Comparison of ENCODE assay signal across 35 cellular contexts in genomic region chr5:72093824-72094223, GRCh38. TPM values are rescaled to one million over a fixed set of nuclear protein-coding genes. Genes with fewer than 3 reads are reported as not detected.
DNase-seq lines count a peak whose midpoint lies in the region; ATAC-seq and TF ChIP-seq lines count a peak whose summit lies in the region.
"Had no signal": no experiment of that assay in that cellular context is flagged by ENCODE, and none has a peak within 500 bp of the region (broad histone marks: within the 10 kb centered on the region; RNA-seq: fewer than 3 reads in every experiment).

No MANE protein-coding gene starts in this region.

- H3K4me1 ChIP-seq in OCI-LY7 (ENCODE audit: insufficient read depth, low read length, poor library complexity, severe bottlenecking) = no peaks in the 10 kb centered on the region
- H3K4me1 ChIP-seq: ascending aorta, foreskin keratinocyte, heart left ventricle, Peyer's patch, prostate gland, testis, vagina had no signal

- ATAC-seq in activated CD8-positive, alpha-beta T cell treated with anti-CD3 and anti-CD28 coated beads for 36 hours = peak; percentile 84
- no peak for ATAC-seq in activated CD8-positive, alpha-beta T cell treated with anti-CD3 and anti-CD28 coated beads, Interleukin-2, amount 10 ng/mL, durations not matched to agents 7 days and 5 days
- ATAC-seq in GM21381 (IDR thresholded peaks at IDR 0.05; ENCODE audit: unreplicated experiment) = peak; percentile 45
- ATAC-seq in HG03280 (IDR thresholded peaks at IDR 0.05; ENCODE audit: unreplicated experiment) = peak; percentile 65
- ATAC-seq in stimulated activated naive CD8-positive, alpha-beta T cell treated with anti-CD3 and anti-CD28 coated beads, Interleukin-15, Interleukin-2, amounts not matched to agents 100 U/mL and 50 U/mL, for 24 hours = peak; percentile 45
- no peak for ATAC-seq in sciatic nerve
- no peak for ATAC-seq in HG03045 (IDR thresholded peaks at IDR 0.05; ENCODE audit: unreplicated experiment)
- ATAC-seq: esophagus mucosa; heart left ventricle; naive thymus-derived CD4-positive, alpha-beta T cell had no signal

- H3K36me3 ChIP-seq in OCI-LY7 (ENCODE audit: insufficient read depth, low read length) = no peaks in the 10 kb centered on the region
- H3K36me3 ChIP-seq: ascending aorta, cardiac muscle cell, heart left ventricle, Peyer's patch, prostate gland, vagina had no signal

- no peak for TF ChIP-seq CTCF in activated CD8-positive, alpha-beta T cell treated with anti-CD3 and anti-CD28 coated beads for 36 hours (IDR thresholded peaks at IDR 0.05)
- TF ChIP-seq CTCF in OCI-LY7 (conservative IDR thresholded peaks at IDR 0.05; ENCODE audit: low read length) = no peak

- no peaks in the 10 kb centered on the region for H3K36me3 Mint-ChIP-seq in activated CD8-positive, alpha-beta T cell treated with anti-CD3 and anti-CD28 coated beads for 36 hours (ENCODE audit: low read depth)
- no peaks in the 10 kb centered on the region for H3K36me3 Mint-ChIP-seq in activated CD8-positive, alpha-beta T cell treated with anti-CD3 and anti-CD28 coated beads, Interleukin-2, amount 10 ng/mL, durations not matched to agents 7 days and 5 days (ENCODE audit: low read depth)
- H3K36me3 Mint-ChIP-seq: activated naive CD8-positive, alpha-beta T cell; CD4-positive, CD25-positive, alpha-beta regulatory T cell; mesothelial cell of epicardium; naive thymus-derived CD4-positive, alpha-beta T cell had no signal

- H3K4me1 Mint-ChIP-seq in activated CD8-positive, alpha-beta T cell treated with anti-CD3 and anti-CD28 coated beads for 36 hours (ENCODE audit: low read depth) = peaks cover 7% of the 10 kb centered on the region
- H3K4me1 Mint-ChIP-seq in activated CD8-positive, alpha-beta T cell treated with anti-CD3 and anti-CD28 coated beads, Interleukin-2, amount 10 ng/mL, durations not matched to agents 7 days and 5 days (ENCODE audit: low read depth) = no peaks in the 10 kb centered on the region
- H3K4me1 Mint-ChIP-seq: endodermal cell; mesothelial cell of epicardium; naive thymus-derived CD4-positive, alpha-beta T cell had no signal

- CTCF ChIA-PET in activated CD8-positive, alpha-beta T cell treated with anti-CD3 and anti-CD28 coated beads for 36 hours (lab: Charles Lee) = no interaction called here
- CTCF ChIA-PET in activated CD8-positive, alpha-beta T cell treated with anti-CD3 and anti-CD28 coated beads, Interleukin-2, amount 10 ng/mL, durations not matched to agents 7 days and 5 days (lab: Charles Lee) = no interaction called here
- CTCF ChIA-PET in OCI-LY7 (lab: Charles Lee; ENCODE audit: unreplicated experiment) = no interaction called here

- no peaks in the 10 kb centered on the region for H3K79me2 ChIP-seq in OCI-LY7 (ENCODE audit: insufficient read depth, low read depth, low read length)

- peak; percentile 7 for DNase-seq in activated CD8-positive, alpha-beta T cell treated with anti-CD3 and anti-CD28 coated beads for 36 hours
- no peak for DNase-seq in activated CD8-positive, alpha-beta T cell treated with anti-CD3 and anti-CD28 coated beads, Interleukin-2, amount 10 ng/mL, durations not matched to agents 7 days and 5 days
- DNase-seq in stimulated activated naive CD8-positive, alpha-beta T cell treated with anti-CD3 and anti-CD28 coated beads, Interleukin-15, Interleukin-2, amounts not matched to agents 100 U/mL and 50 U/mL, for 24 hours = no peak
- DNase-seq in sciatic nerve (ENCODE audit: low spot score) (no peak), OCI-LY7 (ENCODE audit: low spot score) (no peak)
- DNase-seq: activated CD4-positive, alpha-beta T cell treated with anti-CD3 and anti-CD28 coated beads for 48 hours; cortex of kidney; endodermal cell; heart left ventricle; naive thymus-derived CD4-positive, alpha-beta T cell; NCI-H1092 treated with DMSO at 0.1 percent for 48 hours; NCI-H187; NCI-H526; nucleus accumbens; Peyer's patch; SIG-M5; stimulated activated CD4-positive, alpha-beta T cell treated with anti-CD3 and anti-CD28 coated beads, Interleukin-15, amount 100 ng/mL, for 24 hours; stimulated activated naive CD4-positive, alpha-beta T cell; SW 1271; T-helper 9 cell; testis had no signal

- no peaks in the 10 kb centered on the region for H3K9me3 Mint-ChIP-seq in activated CD8-positive, alpha-beta T cell treated with anti-CD3 and anti-CD28 coated beads for 36 hours
- H3K9me3 Mint-ChIP-seq in activated CD8-positive, alpha-beta T cell treated with anti-CD3 and anti-CD28 coated beads, Interleukin-2, amount 10 ng/mL, durations not matched to agents 7 days and 5 days (ENCODE audit: insufficient read depth) = no peaks in the 10 kb centered on the region
- H3K9me3 Mint-ChIP-seq: endodermal cell, mesothelial cell of epicardium had no signal

- BruUV-seq in OCI-LY7 (replicated peaks; lab: Mats Ljungman, UMichigan) = no TSS peak

- H3K27ac Mint-ChIP-seq in activated CD8-positive, alpha-beta T cell treated with anti-CD3 and anti-CD28 coated beads for 36 hours = no peak overlapping the region
- no peak overlapping the region for H3K27ac Mint-ChIP-seq in activated CD8-positive, alpha-beta T cell treated with anti-CD3 and anti-CD28 coated beads, Interleukin-2, amount 10 ng/mL, durations not matched to agents 7 days and 5 days
- H3K27ac Mint-ChIP-seq: activated naive CD8-positive, alpha-beta T cell; CD4-positive, CD25-positive, alpha-beta regulatory T cell; endodermal cell; mesothelial cell of epicardium; naive thymus-derived CD4-positive, alpha-beta T cell had no signal

- H3K27me3 Mint-ChIP-seq in activated CD8-positive, alpha-beta T cell treated with anti-CD3 and anti-CD28 coated beads for 36 hours = peaks cover 26% of the 10 kb centered on the region
- peaks cover 22% of the 10 kb centered on the region for H3K27me3 Mint-ChIP-seq in activated CD8-positive, alpha-beta T cell treated with anti-CD3 and anti-CD28 coated beads, Interleukin-2, amount 10 ng/mL, durations not matched to agents 7 days and 5 days (ENCODE audit: low read depth)

- no peaks in the 10 kb centered on the region for H3K9me3 ChIP-seq in OCI-LY7 (ENCODE audit: low read length)
- H3K9me3 ChIP-seq: ascending aorta, heart left ventricle, Peyer's patch, prostate gland, testis, vagina had no signal

- no peaks in the 10 kb centered on the region for H3K9me2 ChIP-seq in OCI-LY7 (ENCODE audit: insufficient read depth, low read length)

- no peak overlapping the region for H3K4me3 Mint-ChIP-seq in activated CD8-positive, alpha-beta T cell treated with anti-CD3 and anti-CD28 coated beads for 36 hours
- H3K4me3 Mint-ChIP-seq in activated CD8-positive, alpha-beta T cell treated with anti-CD3 and anti-CD28 coated beads, Interleukin-2, amount 10 ng/mL, durations not matched to agents 7 days and 5 days = no peak overlapping the region
- H3K4me3 Mint-ChIP-seq: activated naive CD8-positive, alpha-beta T cell; CD4-positive, CD25-positive, alpha-beta regulatory T cell; endodermal cell; mesothelial cell of epicardium; naive thymus-derived CD4-positive, alpha-beta T cell had no signal

- H3K4me3 ChIP-seq in OCI-LY7 (ENCODE audit: low read depth, low read length, poor library complexity, severe bottlenecking) = no peak overlapping the region
- H3K4me3 ChIP-seq: ascending aorta, cardiac muscle cell, heart left ventricle, Peyer's patch, prostate gland, testis, vagina had no signal

- no peaks in the 10 kb centered on the region for H4K20me1 ChIP-seq in OCI-LY7 (ENCODE audit: insufficient read depth, low read length)

- H3K4me2 ChIP-seq in OCI-LY7 (ENCODE audit: low read length) = no peak overlapping the region

- no peak overlapping the region for H2AFZ ChIP-seq in OCI-LY7 (ENCODE audit: low read length)

- POLR2A ChIA-PET in activated CD8-positive, alpha-beta T cell treated with anti-CD3 and anti-CD28 coated beads for 36 hours (lab: Charles Lee) = no interaction called here
- POLR2A ChIA-PET in activated CD8-positive, alpha-beta T cell treated with anti-CD3 and anti-CD28 coated beads, Interleukin-2, amount 10 ng/mL, durations not matched to agents 7 days and 5 days (lab: Charles Lee) = no interaction called here
- POLR2A ChIA-PET in OCI-LY7 (lab: Charles Lee) = no interaction called here

- intact Hi-C loops in activated CD8-positive, alpha-beta T cell treated with anti-CD3 and anti-CD28 coated beads for 36 hours (cut with micrococcal nuclease) = no loop called here
- intact Hi-C loops in sciatic nerve (cut with DNase I) = no loop called here
- intact Hi-C loops in OCI-LY7 (cut with micrococcal nuclease; ENCODE audit: unreplicated experiment) = no loop called here

- no peak overlapping the region for H3K27ac ChIP-seq in OCI-LY7 (ENCODE audit: low read depth, low read length, poor library complexity, severe bottlenecking)
- H3K27ac ChIP-seq: ascending aorta, cardiac muscle cell, foreskin keratinocyte, heart left ventricle, Peyer's patch, prostate gland, testis, vagina, VCaP had no signal

RNA-seq across cellular contexts. Expression of gene MAP1B, which starts 13.5 kb away (rescaled TPM):
- total RNA-seq in activated CD8-positive, alpha-beta T cell treated with anti-CD3 and anti-CD28 coated beads for 36 hours = under 1 TPM; 0.09 to 0.25 TPM
- under 1 TPM in 1 of 2 experiments, not detected in 1; 0.03 TPM for total RNA-seq in activated CD8-positive, alpha-beta T cell treated with anti-CD3 and anti-CD28 coated beads, Interleukin-2, amount 10 ng/mL, durations not matched to agents 7 days and 5 days
- 218 TPM for total RNA-seq in sciatic nerve
- total RNA-seq in OCI-LY7 (2014; rRNA removed; shearing (Covaris generic)) = not detected in 2 replicates
- 0.06 TPM in 1 of 2 replicates, not detected in the other for total RNA-seq in OCI-LY7 (2022)
- total RNA-seq: HT-29 had no signal

Comparison
In these comparisons a context has a peak if more than half of its experiments do, and no peak if none do; other contexts are left out.
1. ATAC-seq: peak in activated CD8-positive, alpha-beta T cell treated with anti-CD3 and anti-CD28 coated beads for 36 hours (single experiment), GM21381 (single experiment), HG03280 (single experiment) and stimulated activated naive CD8-positive, alpha-beta T cell treated with anti-CD3 and anti-CD28 coated beads, Interleukin-15, Interleukin-2, amounts not matched to agents 100 U/mL and 50 U/mL, for 24 hours (single experiment); none in activated CD8-positive, alpha-beta T cell treated with anti-CD3 and anti-CD28 coated beads, Interleukin-2, amount 10 ng/mL, durations not matched to agents 7 days and 5 days (single experiment), sciatic nerve (single experiment) and HG03045 (single experiment).
2. RNA of gene MAP1B, which starts 13.5 kb away (total RNA-seq): 218 TPM in sciatic nerve (single experiment); 0.09 to 0.25 TPM in activated CD8-positive, alpha-beta T cell treated with anti-CD3 and anti-CD28 coated beads for 36 hours, 0.03 TPM in activated CD8-positive, alpha-beta T cell treated with anti-CD3 and anti-CD28 coated beads, Interleukin-2, amount 10 ng/mL, durations not matched to agents 7 days and 5 days and 0.06 TPM in OCI-LY7; every median in the first group is over 100 times any median in the second.